20 cellular contexts compared by ENCODE assay signal in genomic region chr11:112511906-112512305, GRCh38.
DNase-seq lines count a peak whose midpoint lies in the region; ATAC-seq lines count a peak whose summit lies in the region.
"Had no signal": no experiment of that assay in that cellular context is flagged by ENCODE, and none has a peak within 500 bp of the region (broad histone marks: within the 10 kb centered on the region; RNA-seq: fewer than 3 reads in every experiment).

No MANE protein-coding gene starts in this region.

- peak; percentile 25 for DNase-seq in DMS 273 (lab: John Stamatoyannopoulos, UW; ENCODE audit: unreplicated experiment)
- no peak for DNase-seq in DMS 273 treated with DMSO at 0.1 percent for 48 hours (lab: John Stamatoyannopoulos, UW)
- DNase-seq in LHCN-M2 (ENCODE audit: low read depth) = peak; percentile 50
- peak; percentile 79 for DNase-seq in NCI-H2171 treated with DMSO at 0.1 percent for 48 hours (lab: John Stamatoyannopoulos, UW)
- peak; percentile 31 for DNase-seq in kidney tubule cell (ENCODE audit: low spot score)
- DNase-seq: ACHN; Caco-2; CD4-positive, alpha-beta T cell; DMS153; Karpas-422; MG63; NCI-H1048; NCI-H1436 treated with DMSO at 0.1 percent for 48 hours; NCI-H2081 treated with DMSO at 0.1 percent for 48 hours; NCI-H526; T-helper 1 cell had no signal

- ATAC-seq in HG02840 (IDR thresholded peaks at IDR 0.05; ENCODE audit: low FRiP score, unreplicated experiment) (no peak), HG03520 (IDR thresholded peaks at IDR 0.05; ENCODE audit: unreplicated experiment) (no peak), HG02571 (IDR thresholded peaks at IDR 0.05; ENCODE audit: unreplicated experiment) (no peak)
- ATAC-seq: HCT116 had no signal
